In the genomic region with DNA sequence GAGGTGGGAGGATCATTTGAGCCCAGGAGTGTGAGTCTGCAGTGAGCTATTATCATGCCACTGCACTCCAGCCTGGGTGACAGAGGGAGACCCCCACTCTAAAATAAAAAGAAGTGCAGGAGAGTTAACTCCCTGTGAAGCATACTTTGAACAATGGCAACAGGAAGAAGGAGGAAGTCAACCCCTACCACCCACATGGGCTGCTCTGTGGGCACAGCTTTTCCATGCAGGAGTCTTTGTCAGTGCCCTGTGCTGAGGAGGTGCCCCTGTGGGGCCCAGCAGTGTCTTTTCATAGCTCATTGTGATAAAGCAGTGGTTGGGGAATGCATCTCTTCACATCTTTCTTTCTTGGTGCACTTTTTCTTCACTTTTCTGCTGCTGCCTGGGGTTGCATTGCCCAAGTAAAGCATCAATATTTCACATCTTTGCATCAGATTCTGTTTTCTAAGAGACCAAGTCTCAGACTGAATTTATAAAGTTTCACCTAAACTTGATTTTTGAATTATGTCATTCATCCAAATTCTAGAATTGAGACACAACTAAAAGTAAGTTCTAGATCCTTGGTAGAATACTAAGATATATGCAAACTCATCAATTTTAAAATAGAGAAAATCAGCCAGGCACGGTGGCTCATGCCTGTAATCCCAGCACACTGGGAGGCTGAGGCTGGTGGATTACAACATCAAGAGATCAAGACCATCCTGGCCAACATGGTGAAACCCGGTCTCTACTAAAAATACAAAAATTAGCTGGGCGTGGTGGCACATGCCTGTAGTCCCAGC, we compare ENCODE assay signal across 31 cellular contexts.
"Had no signal": no experiment of that assay in that cellular context is flagged by ENCODE, and none has a peak within 500 bp of the region (broad histone marks: within the 10 kb centered on the region; RNA-seq: fewer than 3 reads in every experiment).

No MANE protein-coding gene starts in this region.

- H3K4me1 ChIP-seq: neural progenitor cell, parathyroid adenoma, psoas muscle, spleen, suprapubic skin, testis, tibial artery, transverse colon, upper lobe of right lung, uterus had no signal

- H3K79me2 ChIP-seq: parathyroid adenoma had no signal

- ATAC-seq: natural killer cell; psoas muscle; right cardiac atrium; sciatic nerve; stimulated activated memory B cell treated with anti-CD40 and anti-IgM and Interleukin-4, amounts not matched to agents 10 μg/mL and 1 μg/mL and 100 μg/mL, for 72 hours; stimulated activated naive CD8-positive, alpha-beta T cell treated with anti-CD3 and anti-CD28 coated beads, Interleukin-15, amount 100 ng/mL, for 72 hours; stimulated activated naive CD8-positive, alpha-beta T cell treated with anti-CD3 and anti-CD28 coated beads, Interleukin-15, Interleukin-2, amounts not matched to agents 100 U/mL and 50 U/mL, for 24 hours; upper lobe of right lung had no signal

- H3K4me2 ChIP-seq: neural progenitor cell, smooth muscle cell had no signal

- H3K9ac ChIP-seq: neural progenitor cell, parathyroid adenoma had no signal

- H3K27me3 ChIP-seq: neural progenitor cell, ovary, spleen, suprapubic skin, testis, tibial artery, transverse colon, upper lobe of right lung, uterus had no signal

- H3K9me3 ChIP-seq: ovary, psoas muscle, suprapubic skin, testis, tibial artery, transverse colon, upper lobe of right lung, uterus had no signal

- H3K27me3 Mint-ChIP-seq: progenitor cell of endocrine pancreas; stimulated activated memory B cell treated with anti-CD40 and anti-IgM and Interleukin-4, amounts not matched to agents 10 μg/mL and 1 μg/mL and 100 μg/mL, for 72 hours; stimulated activated naive CD8-positive, alpha-beta T cell treated with anti-CD3 and anti-CD28 coated beads, Interleukin-15, amount 100 ng/mL, for 72 hours; type B pancreatic cell had no signal

- DNase-seq: natural killer cell; occipital lobe; ovary; posterior cingulate gyrus; psoas muscle; right cardiac atrium; spleen; stimulated activated CD4-positive, alpha-beta T cell treated with anti-CD3 and anti-CD28 coated beads, Interleukin-12 subunit alpha, Interleukin-12 subunit beta, amount 100 ng/mL, for 4 hours; stimulated activated CD4-positive, alpha-beta T cell treated with anti-CD3 and anti-CD28 coated beads, Interleukin-1b, Interleukin-23, amount 100 ng/mL, for 48 hours; stimulated activated CD4-positive, alpha-beta T cell treated with anti-CD3 and anti-CD28 coated beads, Interleukin-4, amount 100 ng/mL, for 1 hour; stimulated activated CD4-positive, alpha-beta T cell treated with anti-CD3 and anti-CD28 coated beads, Interleukin-4, amount 100 ng/mL, for 4 hours; stimulated activated CD8-positive, alpha-beta memory T cell treated with anti-CD3 and anti-CD28 coated beads, Interleukin-4, amount 100 ng/mL, for 48 hours; stimulated activated naive CD4-positive, alpha-beta T cell; stimulated activated naive CD8-positive, alpha-beta T cell treated with anti-CD3 and anti-CD28 coated beads, Interleukin-15, amount 100 ng/mL, for 72 hours; stimulated activated naive CD8-positive, alpha-beta T cell treated with anti-CD3 and anti-CD28 coated beads, Interleukin-15, Interleukin-2, amounts not matched to agents 100 U/mL and 50 U/mL, for 24 hours; substantia nigra; testis; tibial artery; transverse colon; upper lobe of right lung; uterus had no signal

- H3K9me3 Mint-ChIP-seq: nephron, type B pancreatic cell had no signal

- H3K4me3 ChIP-seq: neural progenitor cell, ovary, psoas muscle, skin epidermis, smooth muscle cell, spleen, suprapubic skin, testis, tibial artery, transverse colon, upper lobe of right lung, uterus had no signal

- H3K36me3 ChIP-seq: neural progenitor cell, ovary, spleen, suprapubic skin, tibial artery, transverse colon, upper lobe of right lung, uterus had no signal

- H3K36me3 Mint-ChIP-seq: natural killer cell; neural progenitor cell; stimulated activated memory B cell treated with anti-CD40 and anti-IgM and Interleukin-4, amounts not matched to agents 10 μg/mL and 1 μg/mL and 100 μg/mL, for 72 hours; type B pancreatic cell had no signal

- H3K27ac ChIP-seq: neural progenitor cell, ovary, parathyroid adenoma, psoas muscle, skin epidermis, spleen, suprapubic skin, testis, tibial artery, transverse colon, upper lobe of right lung, uterus had no signal

- H2AFZ ChIP-seq: neural progenitor cell, parathyroid adenoma had no signal

- H3K4me3 Mint-ChIP-seq: natural killer cell; nephron; neural progenitor cell; stimulated activated memory B cell treated with anti-CD40 and anti-IgM and Interleukin-4, amounts not matched to agents 10 μg/mL and 1 μg/mL and 100 μg/mL, for 72 hours; stimulated activated naive CD8-positive, alpha-beta T cell treated with anti-CD3 and anti-CD28 coated beads, Interleukin-15, amount 100 ng/mL, for 72 hours; type B pancreatic cell had no signal

- H3K4me1 Mint-ChIP-seq: natural killer cell; nephron; neural progenitor cell; stimulated activated memory B cell treated with anti-CD40 and anti-IgM and Interleukin-4, amounts not matched to agents 10 μg/mL and 1 μg/mL and 100 μg/mL, for 72 hours; stimulated activated naive CD8-positive, alpha-beta T cell treated with anti-CD3 and anti-CD28 coated beads, Interleukin-15, amount 100 ng/mL, for 72 hours had no signal

- H3K27ac Mint-ChIP-seq: natural killer cell; nephron; neural progenitor cell; progenitor cell of endocrine pancreas; stimulated activated memory B cell treated with anti-CD40 and anti-IgM and Interleukin-4, amounts not matched to agents 10 μg/mL and 1 μg/mL and 100 μg/mL, for 72 hours; stimulated activated naive CD8-positive, alpha-beta T cell treated with anti-CD3 and anti-CD28 coated beads, Interleukin-15, amount 100 ng/mL, for 72 hours; type B pancreatic cell had no signal
